In genomic region chr14:90256354-90257131, GRCh38 we compare ENCODE assay signal across 1 cellular context.
A peak's percentile ranks its signal among the peaks of the same experiment; 100 is the strongest.
TF ChIP-seq lines count a peak whose summit lies in the region.

Gene PSMC1, plus strand, starts transcription at chr14:90256553. Its CDS starts 45 bp downstream, at chr14:90256598.

TF ChIP-seq in HepG2, 621 proteins besides CTCF, POLR2A, EP300 and RAD21 (continued from another document and continues in another):
- TF ChIP-seq, protein P1, sequence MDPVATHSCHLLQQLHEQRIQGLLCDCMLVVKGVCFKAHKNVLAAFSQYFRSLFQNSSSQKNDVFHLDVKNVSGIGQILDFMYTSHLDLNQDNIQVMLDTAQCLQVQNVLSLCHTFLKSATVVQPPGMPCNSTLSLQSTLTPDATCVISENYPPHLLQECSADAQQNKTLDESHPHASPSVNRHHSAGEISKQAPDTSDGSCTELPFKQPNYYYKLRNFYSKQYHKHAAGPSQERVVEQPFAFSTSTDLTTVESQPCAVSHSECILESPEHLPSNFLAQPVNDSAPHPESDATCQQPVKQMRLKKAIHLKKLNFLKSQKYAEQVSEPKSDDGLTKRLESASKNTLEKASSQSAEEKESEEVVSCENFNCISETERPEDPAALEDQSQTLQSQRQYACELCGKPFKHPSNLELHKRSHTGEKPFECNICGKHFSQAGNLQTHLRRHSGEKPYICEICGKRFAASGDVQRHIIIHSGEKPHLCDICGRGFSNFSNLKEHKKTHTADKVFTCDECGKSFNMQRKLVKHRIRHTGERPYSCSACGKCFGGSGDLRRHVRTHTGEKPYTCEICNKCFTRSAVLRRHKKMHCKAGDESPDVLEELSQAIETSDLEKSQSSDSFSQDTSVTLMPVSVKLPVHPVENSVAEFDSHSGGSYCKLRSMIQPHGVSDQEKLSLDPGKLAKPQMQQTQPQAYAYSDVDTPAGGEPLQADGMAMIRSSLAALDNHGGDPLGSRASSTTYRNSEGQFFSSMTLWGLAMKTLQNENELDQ (CRISPR knock-in tag; IDR thresholded peaks at IDR 0.05; ENCODE audit: borderline replicate concordance) = no peak
- peak; percentile 54; the same call in 1 of the 2 replicates for TF ChIP-seq ZSCAN25 (CRISPR knock-in tag; IDR thresholded peaks at IDR 0.05)
- TF ChIP-seq GTF3A (CRISPR knock-in tag; conservative IDR thresholded peaks at IDR 0.05) = no peak
- TF ChIP-seq RXRA (CRISPR knock-in tag; IDR thresholded peaks at IDR 0.05) = peak; percentile 55; the same call in 1 of the 2 replicates
- no peak for TF ChIP-seq ZC3H13 (CRISPR knock-in tag; IDR thresholded peaks at IDR 0.05)
- no peak; the same call in 1 of the 2 replicates for TF ChIP-seq JUND (CRISPR knock-in tag; IDR thresholded peaks at IDR 0.05)
- no peak for TF ChIP-seq SNAI1 (CRISPR knock-in tag; IDR thresholded peaks at IDR 0.05; ENCODE audit: borderline replicate concordance)
- TF ChIP-seq, protein P2, sequence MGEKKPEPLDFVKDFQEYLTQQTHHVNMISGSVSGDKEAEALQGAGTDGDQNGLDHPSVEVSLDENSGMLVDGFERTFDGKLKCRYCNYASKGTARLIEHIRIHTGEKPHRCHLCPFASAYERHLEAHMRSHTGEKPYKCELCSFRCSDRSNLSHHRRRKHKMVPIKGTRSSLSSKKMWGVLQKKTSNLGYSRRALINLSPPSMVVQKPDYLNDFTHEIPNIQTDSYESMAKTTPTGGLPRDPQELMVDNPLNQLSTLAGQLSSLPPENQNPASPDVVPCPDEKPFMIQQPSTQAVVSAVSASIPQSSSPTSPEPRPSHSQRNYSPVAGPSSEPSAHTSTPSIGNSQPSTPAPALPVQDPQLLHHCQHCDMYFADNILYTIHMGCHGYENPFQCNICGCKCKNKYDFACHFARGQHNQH (CRISPR knock-in tag; IDR thresholded peaks at IDR 0.05) = peak; percentile 85
- peak; percentile 74 for TF ChIP-seq FOXO1 (CRISPR knock-in tag; IDR thresholded peaks at IDR 0.05)
- no peak for TF ChIP-seq ZFP62 (CRISPR knock-in tag; IDR thresholded peaks at IDR 0.05)
- TF ChIP-seq TEF (CRISPR knock-in tag; IDR thresholded peaks at IDR 0.05) = no peak
- TF ChIP-seq, protein P3, sequence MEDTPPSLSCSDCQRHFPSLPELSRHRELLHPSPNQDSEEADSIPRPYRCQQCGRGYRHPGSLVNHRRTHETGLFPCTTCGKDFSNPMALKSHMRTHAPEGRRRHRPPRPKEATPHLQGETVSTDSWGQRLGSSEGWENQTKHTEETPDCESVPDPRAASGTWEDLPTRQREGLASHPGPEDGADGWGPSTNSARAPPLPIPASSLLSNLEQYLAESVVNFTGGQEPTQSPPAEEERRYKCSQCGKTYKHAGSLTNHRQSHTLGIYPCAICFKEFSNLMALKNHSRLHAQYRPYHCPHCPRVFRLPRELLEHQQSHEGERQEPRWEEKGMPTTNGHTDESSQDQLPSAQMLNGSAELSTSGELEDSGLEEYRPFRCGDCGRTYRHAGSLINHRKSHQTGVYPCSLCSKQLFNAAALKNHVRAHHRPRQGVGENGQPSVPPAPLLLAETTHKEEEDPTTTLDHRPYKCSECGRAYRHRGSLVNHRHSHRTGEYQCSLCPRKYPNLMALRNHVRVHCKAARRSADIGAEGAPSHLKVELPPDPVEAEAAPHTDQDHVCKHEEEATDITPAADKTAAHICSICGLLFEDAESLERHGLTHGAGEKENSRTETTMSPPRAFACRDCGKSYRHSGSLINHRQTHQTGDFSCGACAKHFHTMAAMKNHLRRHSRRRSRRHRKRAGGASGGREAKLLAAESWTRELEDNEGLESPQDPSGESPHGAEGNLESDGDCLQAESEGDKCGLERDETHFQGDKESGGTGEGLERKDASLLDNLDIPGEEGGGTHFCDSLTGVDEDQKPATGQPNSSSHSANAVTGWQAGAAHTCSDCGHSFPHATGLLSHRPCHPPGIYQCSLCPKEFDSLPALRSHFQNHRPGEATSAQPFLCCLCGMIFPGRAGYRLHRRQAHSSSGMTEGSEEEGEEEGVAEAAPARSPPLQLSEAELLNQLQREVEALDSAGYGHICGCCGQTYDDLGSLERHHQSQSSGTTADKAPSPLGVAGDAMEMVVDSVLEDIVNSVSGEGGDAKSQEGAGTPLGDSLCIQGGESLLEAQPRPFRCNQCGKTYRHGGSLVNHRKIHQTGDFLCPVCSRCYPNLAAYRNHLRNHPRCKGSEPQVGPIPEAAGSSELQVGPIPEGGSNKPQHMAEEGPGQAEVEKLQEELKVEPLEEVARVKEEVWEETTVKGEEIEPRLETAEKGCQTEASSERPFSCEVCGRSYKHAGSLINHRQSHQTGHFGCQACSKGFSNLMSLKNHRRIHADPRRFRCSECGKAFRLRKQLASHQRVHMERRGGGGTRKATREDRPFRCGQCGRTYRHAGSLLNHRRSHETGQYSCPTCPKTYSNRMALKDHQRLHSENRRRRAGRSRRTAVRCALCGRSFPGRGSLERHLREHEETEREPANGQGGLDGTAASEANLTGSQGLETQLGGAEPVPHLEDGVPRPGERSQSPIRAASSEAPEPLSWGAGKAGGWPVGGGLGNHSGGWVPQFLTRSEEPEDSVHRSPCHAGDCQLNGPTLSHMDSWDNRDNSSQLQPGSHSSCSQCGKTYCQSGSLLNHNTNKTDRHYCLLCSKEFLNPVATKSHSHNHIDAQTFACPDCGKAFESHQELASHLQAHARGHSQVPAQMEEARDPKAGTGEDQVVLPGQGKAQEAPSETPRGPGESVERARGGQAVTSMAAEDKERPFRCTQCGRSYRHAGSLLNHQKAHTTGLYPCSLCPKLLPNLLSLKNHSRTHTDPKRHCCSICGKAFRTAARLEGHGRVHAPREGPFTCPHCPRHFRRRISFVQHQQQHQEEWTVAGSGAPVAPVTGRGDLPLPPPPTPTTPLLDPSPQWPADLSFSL (CRISPR knock-in tag; IDR thresholded peaks at IDR 0.05) = no peak
- TF ChIP-seq ZNF225 (CRISPR knock-in tag; IDR thresholded peaks at IDR 0.05) = peak; percentile 70; the same call in 1 of the 2 replicates
- no peak for TF ChIP-seq TBP (CRISPR knock-in tag; IDR thresholded peaks at IDR 0.05)
- TF ChIP-seq SP2 (CRISPR knock-in tag; IDR thresholded peaks at IDR 0.05) = no peak
- TF ChIP-seq MIER3 (CRISPR knock-in tag; IDR thresholded peaks at IDR 0.05; ENCODE audit: borderline replicate concordance) = no peak
- no peak for TF ChIP-seq ZNF713 (CRISPR knock-in tag; IDR thresholded peaks at IDR 0.05)
- TF ChIP-seq, protein P4, sequence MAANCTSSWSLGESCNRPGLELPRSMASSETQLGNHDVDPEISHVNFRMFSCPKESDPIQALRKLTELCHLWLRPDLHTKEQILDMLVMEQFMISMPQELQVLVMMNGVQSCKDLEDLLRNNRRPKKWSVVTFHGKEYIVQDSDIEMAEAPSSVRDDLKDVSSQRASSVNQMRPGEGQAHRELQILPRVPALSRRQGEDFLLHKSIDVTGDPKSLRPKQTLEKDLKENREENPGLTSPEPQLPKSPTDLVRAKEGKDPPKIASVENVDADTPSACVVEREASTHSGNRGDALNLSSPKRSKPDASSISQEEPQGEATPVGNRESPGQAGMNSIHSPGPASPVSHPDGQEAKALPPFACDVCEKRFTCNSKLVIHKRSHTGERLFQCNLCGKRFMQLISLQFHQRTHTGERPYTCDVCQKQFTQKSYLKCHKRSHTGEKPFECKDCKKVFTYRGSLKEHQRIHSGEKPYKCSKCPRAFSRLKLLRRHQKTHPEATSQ (CRISPR knock-in tag; IDR thresholded peaks at IDR 0.05; ENCODE audit: borderline replicate concordance) = peak; percentile 35; the same call in 1 of the 2 replicates
- TF ChIP-seq RXRB (CRISPR knock-in tag; IDR thresholded peaks at IDR 0.05; ENCODE audit: borderline replicate concordance) = peak; percentile 63
- peak; percentile 86; the same call in 1 of the 2 replicates for TF ChIP-seq ZZZ3 (CRISPR knock-in tag; IDR thresholded peaks at IDR 0.05; ENCODE audit: borderline replicate concordance)
- no peak for TF ChIP-seq ZNF572 (CRISPR knock-in tag; IDR thresholded peaks at IDR 0.05)
- no peak for TF ChIP-seq AFF4 (CRISPR knock-in tag; IDR thresholded peaks at IDR 0.05)
- no peak for TF ChIP-seq MTA1 (CRISPR knock-in tag; IDR thresholded peaks at IDR 0.05; ENCODE audit: borderline replicate concordance)
- 0 out of 2 replicates have a peak, but pooled peaks have one; percentile 37 for TF ChIP-seq BCL6 (CRISPR knock-in tag; IDR thresholded peaks at IDR 0.05)
- TF ChIP-seq ZNF598 (CRISPR knock-in tag; IDR thresholded peaks at IDR 0.05; ENCODE audit: borderline replicate concordance) = peak; percentile 62; the same call in 1 of the 2 replicates
- peak; percentile 77 for TF ChIP-seq ZNF124 (CRISPR knock-in tag; IDR thresholded peaks at IDR 0.05)
- TF ChIP-seq ZNF276 (CRISPR knock-in tag; IDR thresholded peaks at IDR 0.05; ENCODE audit: low read depth) = no peak
- no peak for TF ChIP-seq TAF15 (IDR thresholded peaks at IDR 0.05; ENCODE audit: low read depth, low read length, poor library complexity, severe bottlenecking)
- TF ChIP-seq NFE2L2 (IDR thresholded peaks at IDR 0.05; ENCODE audit: low read length) = peak; percentile 39; the same call in 1 of the 2 replicates
- no peak for TF ChIP-seq MAZ (IDR thresholded peaks at IDR 0.05; ENCODE audit: borderline replicate concordance, low read depth, low read length)
- 0 out of 2 replicates have a peak, but pooled peaks have one; percentile 31 for TF ChIP-seq MAZ (CRISPR knock-in tag; IDR thresholded peaks at IDR 0.05; ENCODE audit: low read depth)
- no peak for TF ChIP-seq HOXA7 (CRISPR knock-in tag; IDR thresholded peaks at IDR 0.05)
- TF ChIP-seq, protein P5, sequence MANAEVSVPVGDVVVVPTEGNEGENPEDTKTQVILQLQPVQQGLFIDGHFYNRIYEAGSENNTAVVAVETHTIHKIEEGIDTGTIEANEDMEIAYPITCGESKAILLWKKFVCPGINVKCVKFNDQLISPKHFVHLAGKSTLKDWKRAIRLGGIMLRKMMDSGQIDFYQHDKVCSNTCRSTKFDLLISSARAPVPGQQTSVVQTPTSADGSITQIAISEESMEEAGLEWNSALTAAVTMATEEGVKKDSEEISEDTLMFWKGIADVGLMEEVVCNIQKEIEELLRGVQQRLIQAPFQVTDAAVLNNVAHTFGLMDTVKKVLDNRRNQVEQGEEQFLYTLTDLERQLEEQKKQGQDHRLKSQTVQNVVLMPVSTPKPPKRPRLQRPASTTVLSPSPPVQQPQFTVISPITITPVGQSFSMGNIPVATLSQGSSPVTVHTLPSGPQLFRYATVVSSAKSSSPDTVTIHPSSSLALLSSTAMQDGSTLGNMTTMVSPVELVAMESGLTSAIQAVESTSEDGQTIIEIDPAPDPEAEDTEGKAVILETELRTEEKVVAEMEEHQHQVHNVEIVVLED (CRISPR knock-in tag; IDR thresholded peaks at IDR 0.05; ENCODE audit: borderline replicate concordance) = peak; percentile 67; the same call in 1 of the 2 replicates
- no peak for TF ChIP-seq RELA (CRISPR knock-in tag; IDR thresholded peaks at IDR 0.05)
- no peak for TF ChIP-seq ZNF761 (CRISPR knock-in tag; conservative IDR thresholded peaks at IDR 0.05)
- no peak for TF ChIP-seq ZNF704 (CRISPR knock-in tag; IDR thresholded peaks at IDR 0.05; ENCODE audit: borderline replicate concordance)
- TF ChIP-seq AHR (CRISPR knock-in tag; IDR thresholded peaks at IDR 0.05) = peak; percentile 70; the same call in 1 of the 2 replicates
- peak; percentile 76; the same call in 1 of the 2 replicates for TF ChIP-seq FOXK1 (CRISPR knock-in tag; IDR thresholded peaks at IDR 0.05; ENCODE audit: borderline replicate concordance, low read depth)
